12 cellular contexts compared by ENCODE assay signal in the genomic region with DNA sequence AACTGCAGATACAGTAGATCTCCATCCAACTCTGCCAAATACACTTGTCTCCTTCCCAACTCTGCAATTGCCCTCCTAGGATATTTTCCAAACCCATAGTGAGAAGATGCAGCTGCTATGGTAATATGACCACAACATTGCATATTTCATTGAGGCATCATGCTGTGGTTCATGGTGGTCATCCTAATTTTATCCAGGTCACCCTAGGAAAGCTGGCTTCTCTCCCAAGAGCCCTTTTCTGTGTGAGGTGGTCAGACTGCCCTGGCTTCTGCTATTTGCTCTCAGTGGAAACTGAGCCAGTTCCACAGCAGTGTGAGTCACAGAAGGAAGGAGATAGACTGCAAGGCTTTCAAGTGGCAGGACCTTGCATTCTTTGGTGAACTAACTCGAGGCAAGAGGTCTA. TPM values are rescaled to one million over a fixed set of nuclear protein-coding genes. Genes with fewer than 3 reads are reported as not detected.
DNase-seq lines count a peak whose midpoint lies in the region; ATAC-seq and TF ChIP-seq lines count a peak whose summit lies in the region.
"Had no signal": no experiment of that assay in that cellular context is flagged by ENCODE, and none has a peak within 500 bp of the region (broad histone marks: within the 10 kb centered on the region; RNA-seq: fewer than 3 reads in every experiment).

No MANE protein-coding gene starts in this region.

- no peaks in the 10 kb centered on the region for H3K9me3 ChIP-seq in SK-N-SH
- H3K9me3 ChIP-seq in smooth muscle cell (replicated peaks; ENCODE audit: low read depth): no peaks in the 10 kb centered on the region

- peaks cover 5% of the 10 kb centered on the region for H3K79me2 ChIP-seq in SK-N-SH (ENCODE audit: insufficient read depth)
- peaks cover 69% of the 10 kb centered on the region for H3K79me2 ChIP-seq in smooth muscle cell (ENCODE audit: low read depth)

- no peak overlapping the region for H3K4me3 ChIP-seq in SK-N-SH (ENCODE audit: low read depth in 2 of 2, low read length in 1 of 2)
- H3K4me3 ChIP-seq in fibroblast of the aortic adventitia (ENCODE audit: low read depth, low read length): no peak overlapping the region
- H3K4me3 ChIP-seq in smooth muscle cell: no peak overlapping the region
- no peak overlapping the region for H3K4me3 ChIP-seq in H7 (ENCODE audit: insufficient read depth, low read depth, low read length)

- H3K4me1 Mint-ChIP-seq in activated T-cell treated with anti-CD3 and anti-CD28 coated beads, Interleukin-2, amount 50 U/mL, for 24 hours (ENCODE audit: low read depth): peaks cover 27% of the 10 kb centered on the region

- peak in 1 of 2 experiments; percentile 71; a peak in 1 of 4 replicates for TF ChIP-seq EP300 in SK-N-SH (IDR thresholded peaks at IDR 0.05; ENCODE audit: borderline replicate concordance in 1 of 2, low read depth in 1 of 2, low read length in 1 of 2)

- ATAC-seq in HG03039 (IDR thresholded peaks at IDR 0.05; ENCODE audit: unreplicated experiment): no peak
- ATAC-seq: left lobe of liver; stimulated activated naive CD8-positive, alpha-beta T cell treated with anti-CD3 and anti-CD28 coated beads, Interleukin-15, amount 100 ng/mL, for 72 hours had no signal

- no peaks in the 10 kb centered on the region for H3K9me2 ChIP-seq in SK-N-SH

- H3K36me3 Mint-ChIP-seq in activated T-cell treated with anti-CD3 and anti-CD28 coated beads, Interleukin-2, amount 50 U/mL, for 24 hours (ENCODE audit: low read depth): peaks cover 39% of the 10 kb centered on the region

- 25% methylated on average over 1 of the region's 1 CpG for WGBS in SK-N-SH (ENCODE audit: low lambda C conversion rate)
- WGBS in smooth muscle cell (ENCODE audit: low lambda C conversion rate): 0% methylated on average over 1 of the region's 1 CpG

- POLR2A ChIA-PET in SK-N-SH (lab: Yijun Ruan, JAX): no interaction called here

- H3K27ac Mint-ChIP-seq in activated T-cell treated with anti-CD3 and anti-CD28 coated beads, Interleukin-2, amount 50 U/mL, for 24 hours: no peak overlapping the region
- H3K27ac Mint-ChIP-seq: stimulated activated naive CD8-positive, alpha-beta T cell treated with anti-CD3 and anti-CD28 coated beads, Interleukin-15, amount 100 ng/mL, for 72 hours had no signal

- H3K4me2 ChIP-seq in SK-N-SH (peak overlapping the region; percentile 2; the same call in 1 of the 2 replicates), smooth muscle cell (peak overlapping the region; percentile 48)

- CTCF ChIA-PET in SK-N-SH (lab: Yijun Ruan, JAX): no interaction called here

- H3K36me3 ChIP-seq in SK-N-SH (replicated peaks in 1 of 2; ENCODE audit: control insufficient read depth in 1 of 2, insufficient read depth in 2 of 2, low read length in 1 of 2): peaks cover 16 to 25% of the 10 kb centered on the region in 2 experiments
- H3K36me3 ChIP-seq in smooth muscle cell (ENCODE audit: low read depth): peaks cover 12% of the 10 kb centered on the region
- peaks cover 6% of the 10 kb centered on the region for H3K36me3 ChIP-seq in H7 (replicated peaks; ENCODE audit: control insufficient read depth, insufficient read depth, low read length)

- no peak overlapping the region for H3K9ac ChIP-seq in SK-N-SH
- no peak overlapping the region for H3K9ac ChIP-seq in smooth muscle cell (ENCODE audit: low read depth)

- H3K27me3 ChIP-seq in SK-N-SH (ENCODE audit: insufficient read depth) (no peaks in the 10 kb centered on the region), smooth muscle cell (ENCODE audit: low read depth) (no peaks in the 10 kb centered on the region), H7 (ENCODE audit: control insufficient read depth, insufficient read depth, low read length) (no peaks in the 10 kb centered on the region)

- TF ChIP-seq RAD21 in SK-N-SH (IDR thresholded peaks at IDR 0.05; ENCODE audit: low read length): no peak

- H3F3A ChIP-seq in SK-N-SH (replicated peaks; ENCODE audit: insufficient read depth): peaks cover 3% of the 10 kb centered on the region
- H3F3A ChIP-seq in smooth muscle cell (ENCODE audit: low read depth): no peaks in the 10 kb centered on the region

- H3K4me1 ChIP-seq in SK-N-SH (ENCODE audit: control insufficient read depth in 1 of 2, insufficient read depth in 2 of 2, low read depth in 1 of 2, low read length in 1 of 2) (peaks cover 0 to 9% of the 10 kb centered on the region in 2 experiments; a peak in 2 of 4 replicates), smooth muscle cell (ENCODE audit: low read depth) (peaks cover 18% of the 10 kb centered on the region)

- H3K27ac ChIP-seq in SK-N-SH (ENCODE audit: low read depth in 2 of 2, low read length in 1 of 2): peak overlapping the region in 1 of 2 experiments; percentile 36; a peak in 2 of 4 replicates
- peak overlapping the region; percentile 53 for H3K27ac ChIP-seq in smooth muscle cell (ENCODE audit: low read depth)

- DNase-seq in GM04503 (ENCODE audit: low read depth) (peak; percentile 97), SK-N-SH (no peak), fibroblast of the aortic adventitia (ENCODE audit: low read depth) (peak; percentile 99), smooth muscle cell (lab: John Stamatoyannopoulos, UW; ENCODE audit: unreplicated experiment) (no peak), H7 (no peak)
- DNase-seq in activated T-cell treated with anti-CD3 and anti-CD28 coated beads, Interleukin-2, amount 50 U/mL, for 24 hours: no peak
- DNase-seq: activated T-cell treated with anti-CD3 and anti-CD28 coated beads, Interleukin-2, amount 50 U/mL, for 48 hours; KG1; NCI-H774; stimulated activated naive CD8-positive, alpha-beta T cell treated with anti-CD3 and anti-CD28 coated beads, Interleukin-15, amount 100 ng/mL, for 72 hours had no signal

- H3K9me3 Mint-ChIP-seq in activated T-cell treated with anti-CD3 and anti-CD28 coated beads, Interleukin-2, amount 50 U/mL, for 24 hours: no peaks in the 10 kb centered on the region
- H3K9me3 Mint-ChIP-seq: stimulated activated naive CD8-positive, alpha-beta T cell treated with anti-CD3 and anti-CD28 coated beads, Interleukin-15, amount 100 ng/mL, for 72 hours had no signal

- no peak overlapping the region for H3K4me3 Mint-ChIP-seq in activated T-cell treated with anti-CD3 and anti-CD28 coated beads, Interleukin-2, amount 50 U/mL, for 24 hours
- H3K4me3 Mint-ChIP-seq: stimulated activated naive CD8-positive, alpha-beta T cell treated with anti-CD3 and anti-CD28 coated beads, Interleukin-15, amount 100 ng/mL, for 72 hours had no signal

- TF ChIP-seq CTCF in SK-N-SH (IDR thresholded peaks at IDR 0.05) (no peak), fibroblast of the aortic adventitia (IDR thresholded peaks at IDR 0.05; ENCODE audit: insufficient read depth, low read length) (no peak), smooth muscle cell (IDR thresholded peaks at IDR 0.05; ENCODE audit: borderline replicate concordance, insufficient read depth, poor library complexity, severe bottlenecking) (no peak)

- H4K20me1 ChIP-seq in SK-N-SH (ENCODE audit: insufficient read depth) (no peaks in the 10 kb centered on the region), smooth muscle cell (ENCODE audit: low read depth) (peaks cover 58% of the 10 kb centered on the region)

- no peak overlapping the region for H2AFZ ChIP-seq in SK-N-SH (ENCODE audit: low read depth)
- no peak overlapping the region for H2AFZ ChIP-seq in smooth muscle cell (ENCODE audit: low read depth)

- H3K27me3 Mint-ChIP-seq in activated T-cell treated with anti-CD3 and anti-CD28 coated beads, Interleukin-2, amount 50 U/mL, for 24 hours: no peaks in the 10 kb centered on the region
- H3K27me3 Mint-ChIP-seq: stimulated activated naive CD8-positive, alpha-beta T cell treated with anti-CD3 and anti-CD28 coated beads, Interleukin-15, amount 100 ng/mL, for 72 hours had no signal

TF ChIP-seq in SK-N-SH, 30 proteins besides CTCF, POLR2A, EP300 and RAD21 (continues in another document):
- TF ChIP-seq RFX5 (IDR thresholded peaks at IDR 0.05; ENCODE audit: low read length) (no peak), POLR2AphosphoS5 (IDR thresholded peaks at IDR 0.05; ENCODE audit: low read depth, low read length) (peak; percentile 75; the same call in 1 of the 2 replicates), TAF1 (IDR thresholded peaks at IDR 0.05; ENCODE audit: borderline replicate concordance, low read depth, low read length) (no peak), FOXJ3 (CRISPR knock-in tag; IDR thresholded peaks at IDR 0.05) (no peak), MXI1 (IDR thresholded peaks at IDR 0.05; ENCODE audit: low read depth, low read length) (no peak), EZH2phosphoT487 (IDR thresholded peaks at IDR 0.05; ENCODE audit: borderline replicate concordance, low read depth) (no peak), TCF12 (IDR thresholded peaks at IDR 0.05) (peak; percentile 93)
- TF ChIP-seq, protein P1, sequence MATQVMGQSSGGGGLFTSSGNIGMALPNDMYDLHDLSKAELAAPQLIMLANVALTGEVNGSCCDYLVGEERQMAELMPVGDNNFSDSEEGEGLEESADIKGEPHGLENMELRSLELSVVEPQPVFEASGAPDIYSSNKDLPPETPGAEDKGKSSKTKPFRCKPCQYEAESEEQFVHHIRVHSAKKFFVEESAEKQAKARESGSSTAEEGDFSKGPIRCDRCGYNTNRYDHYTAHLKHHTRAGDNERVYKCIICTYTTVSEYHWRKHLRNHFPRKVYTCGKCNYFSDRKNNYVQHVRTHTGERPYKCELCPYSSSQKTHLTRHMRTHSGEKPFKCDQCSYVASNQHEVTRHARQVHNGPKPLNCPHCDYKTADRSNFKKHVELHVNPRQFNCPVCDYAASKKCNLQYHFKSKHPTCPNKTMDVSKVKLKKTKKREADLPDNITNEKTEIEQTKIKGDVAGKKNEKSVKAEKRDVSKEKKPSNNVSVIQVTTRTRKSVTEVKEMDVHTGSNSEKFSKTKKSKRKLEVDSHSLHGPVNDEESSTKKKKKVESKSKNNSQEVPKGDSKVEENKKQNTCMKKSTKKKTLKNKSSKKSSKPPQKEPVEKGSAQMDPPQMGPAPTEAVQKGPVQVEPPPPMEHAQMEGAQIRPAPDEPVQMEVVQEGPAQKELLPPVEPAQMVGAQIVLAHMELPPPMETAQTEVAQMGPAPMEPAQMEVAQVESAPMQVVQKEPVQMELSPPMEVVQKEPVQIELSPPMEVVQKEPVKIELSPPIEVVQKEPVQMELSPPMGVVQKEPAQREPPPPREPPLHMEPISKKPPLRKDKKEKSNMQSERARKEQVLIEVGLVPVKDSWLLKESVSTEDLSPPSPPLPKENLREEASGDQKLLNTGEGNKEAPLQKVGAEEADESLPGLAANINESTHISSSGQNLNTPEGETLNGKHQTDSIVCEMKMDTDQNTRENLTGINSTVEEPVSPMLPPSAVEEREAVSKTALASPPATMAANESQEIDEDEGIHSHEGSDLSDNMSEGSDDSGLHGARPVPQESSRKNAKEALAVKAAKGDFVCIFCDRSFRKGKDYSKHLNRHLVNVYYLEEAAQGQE (IDR thresholded peaks at IDR 0.05; ENCODE audit: low read depth, low read length): no peak

RNA-seq across cellular contexts. Expression of gene OGFRL1, which starts 5.5 kb away (rescaled TPM):
- polyA plus RNA-seq in SK-N-SH (2012; rRNA removed) (2.4 and 3.3 TPM in 2 replicates), smooth muscle cell (16.5 and 20.7 TPM in 2 replicates)
- 4.4 and 5.7 TPM in 2 replicates for polyA plus RNA-seq in SK-N-SH (2012; cell fraction: cytosol; rRNA removed)
- polyA plus RNA-seq in SK-N-SH (2012; cell fraction: nucleus; rRNA removed): 1.1 and 2.3 TPM in 2 replicates
- total RNA-seq in fibroblast of the aortic adventitia (ENCODE audit: low replicate concordance) (21.6 and 34.8 TPM in 2 replicates), smooth muscle cell (56.4 and 77.5 TPM in 2 replicates)
- total RNA-seq in H7 (2014; rRNA removed; shearing (Covaris generic)): 4.2 and 4.9 TPM in 2 replicates

Comparison
In these comparisons a context has a peak if more than half of its experiments do, and no peak if none do; other contexts are left out.
1. DNase-seq: peak in GM04503 (single experiment) and fibroblast of the aortic adventitia (single experiment); none in SK-N-SH (single experiment), smooth muscle cell (single experiment), activated T-cell treated with anti-CD3 and anti-CD28 coated beads, Interleukin-2, amount 50 U/mL, for 24 hours (single experiment) and H7 (single experiment).